1 cellular context compared by ENCODE assay signal in genomic region chr9:136400038-136400834, GRCh38.
TF ChIP-seq lines count a peak whose summit lies in the region.

A gene with protein sequence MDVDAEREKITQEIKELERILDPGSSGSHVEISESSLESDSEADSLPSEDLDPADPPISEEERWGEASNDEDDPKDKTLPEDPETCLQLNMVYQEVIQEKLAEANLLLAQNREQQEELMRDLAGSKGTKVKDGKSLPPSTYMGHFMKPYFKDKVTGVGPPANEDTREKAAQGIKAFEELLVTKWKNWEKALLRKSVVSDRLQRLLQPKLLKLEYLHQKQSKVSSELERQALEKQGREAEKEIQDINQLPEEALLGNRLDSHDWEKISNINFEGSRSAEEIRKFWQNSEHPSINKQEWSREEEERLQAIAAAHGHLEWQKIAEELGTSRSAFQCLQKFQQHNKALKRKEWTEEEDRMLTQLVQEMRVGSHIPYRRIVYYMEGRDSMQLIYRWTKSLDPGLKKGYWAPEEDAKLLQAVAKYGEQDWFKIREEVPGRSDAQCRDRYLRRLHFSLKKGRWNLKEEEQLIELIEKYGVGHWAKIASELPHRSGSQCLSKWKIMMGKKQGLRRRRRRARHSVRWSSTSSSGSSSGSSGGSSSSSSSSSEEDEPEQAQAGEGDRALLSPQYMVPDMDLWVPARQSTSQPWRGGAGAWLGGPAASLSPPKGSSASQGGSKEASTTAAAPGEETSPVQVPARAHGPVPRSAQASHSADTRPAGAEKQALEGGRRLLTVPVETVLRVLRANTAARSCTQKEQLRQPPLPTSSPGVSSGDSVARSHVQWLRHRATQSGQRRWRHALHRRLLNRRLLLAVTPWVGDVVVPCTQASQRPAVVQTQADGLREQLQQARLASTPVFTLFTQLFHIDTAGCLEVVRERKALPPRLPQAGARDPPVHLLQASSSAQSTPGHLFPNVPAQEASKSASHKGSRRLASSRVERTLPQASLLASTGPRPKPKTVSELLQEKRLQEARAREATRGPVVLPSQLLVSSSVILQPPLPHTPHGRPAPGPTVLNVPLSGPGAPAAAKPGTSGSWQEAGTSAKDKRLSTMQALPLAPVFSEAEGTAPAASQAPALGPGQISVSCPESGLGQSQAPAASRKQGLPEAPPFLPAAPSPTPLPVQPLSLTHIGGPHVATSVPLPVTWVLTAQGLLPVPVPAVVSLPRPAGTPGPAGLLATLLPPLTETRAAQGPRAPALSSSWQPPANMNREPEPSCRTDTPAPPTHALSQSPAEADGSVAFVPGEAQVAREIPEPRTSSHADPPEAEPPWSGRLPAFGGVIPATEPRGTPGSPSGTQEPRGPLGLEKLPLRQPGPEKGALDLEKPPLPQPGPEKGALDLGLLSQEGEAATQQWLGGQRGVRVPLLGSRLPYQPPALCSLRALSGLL (N-terminal part only) (minus strand): TSS chr9:136400170. CDS start chr9:136398428, 1,742 bp downstream.

TF ChIP-seq in K562, 482 proteins besides CTCF, POLR2A, EP300 and RAD21 (continued from another document and continues in another):
- TF ChIP-seq MAFK (IDR thresholded peaks at IDR 0.05; ENCODE audit: low read length) = no peak
- no peak for TF ChIP-seq NR1H2 (CRISPR knock-in tag; IDR thresholded peaks at IDR 0.05)
- TF ChIP-seq, protein P1, sequence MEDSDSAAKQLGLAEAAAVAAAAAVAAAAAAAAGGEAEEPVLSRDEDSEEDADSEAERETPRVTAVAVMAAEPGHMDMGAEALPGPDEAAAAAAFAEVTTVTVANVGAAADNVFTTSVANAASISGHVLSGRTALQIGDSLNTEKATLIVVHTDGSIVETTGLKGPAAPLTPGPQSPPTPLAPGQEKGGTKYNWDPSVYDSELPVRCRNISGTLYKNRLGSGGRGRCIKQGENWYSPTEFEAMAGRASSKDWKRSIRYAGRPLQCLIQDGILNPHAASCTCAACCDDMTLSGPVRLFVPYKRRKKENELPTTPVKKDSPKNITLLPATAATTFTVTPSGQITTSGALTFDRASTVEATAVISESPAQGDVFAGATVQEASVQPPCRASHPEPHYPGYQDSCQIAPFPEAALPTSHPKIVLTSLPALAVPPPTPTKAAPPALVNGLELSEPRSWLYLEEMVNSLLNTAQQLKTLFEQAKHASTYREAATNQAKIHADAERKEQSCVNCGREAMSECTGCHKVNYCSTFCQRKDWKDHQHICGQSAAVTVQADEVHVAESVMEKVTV (CRISPR knock-in tag; IDR thresholded peaks at IDR 0.05) = 0 out of 2 replicates have a peak, but pooled peaks have one; percentile 47
- peak; percentile 95 for TF ChIP-seq ZBTB7A (IDR thresholded peaks at IDR 0.05; ENCODE audit: borderline replicate concordance, control insufficient read depth, low read depth, low read length)
- TF ChIP-seq ARID1B (IDR thresholded peaks at IDR 0.05) = no peak
- peak; percentile 60 for TF ChIP-seq ZFX (CRISPR knock-in tag; IDR thresholded peaks at IDR 0.05)
- TF ChIP-seq STAT5B (CRISPR knock-in tag; IDR thresholded peaks at IDR 0.05) = no peak
- peak; percentile 93 for TF ChIP-seq CXXC5 (CRISPR knock-in tag; IDR thresholded peaks at IDR 0.05)
- no peak for TF ChIP-seq ADNP (tag; IDR thresholded peaks at IDR 0.05)
- TF ChIP-seq MGA (IDR thresholded peaks at IDR 0.05) = peak; percentile 38; the same call in 1 of the 2 replicates
- TF ChIP-seq MLLT1 (IDR thresholded peaks at IDR 0.05) = no peak
- TF ChIP-seq THAP12 (CRISPR knock-in tag; IDR thresholded peaks at IDR 0.05) = no peak; the same call in 1 of the 2 replicates
- no peak for TF ChIP-seq TAF7 (tag; IDR thresholded peaks at IDR 0.05)
- TF ChIP-seq, protein P2, sequence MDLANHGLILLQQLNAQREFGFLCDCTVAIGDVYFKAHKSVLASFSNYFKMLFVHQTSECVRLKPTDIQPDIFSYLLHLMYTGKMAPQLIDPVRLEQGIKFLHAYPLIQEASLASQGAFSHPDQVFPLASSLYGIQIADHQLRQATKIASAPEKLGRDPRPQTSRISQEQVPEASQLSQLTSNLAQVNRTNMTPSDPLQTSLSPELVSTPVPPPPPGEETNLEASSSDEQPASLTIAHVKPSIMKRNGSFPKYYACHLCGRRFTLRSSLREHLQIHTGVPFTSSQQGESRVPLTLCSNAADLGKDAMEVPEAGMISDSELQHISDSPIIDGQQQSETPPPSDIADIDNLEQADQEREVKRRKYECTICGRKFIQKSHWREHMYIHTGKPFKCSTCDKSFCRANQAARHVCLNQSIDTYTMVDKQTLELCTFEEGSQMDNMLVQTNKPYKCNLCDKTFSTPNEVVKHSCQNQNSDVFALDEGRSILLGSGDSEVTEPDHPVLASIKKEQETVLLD (IDR thresholded peaks at IDR 0.05) = no peak
- TF ChIP-seq ZNF253 (CRISPR knock-in tag; conservative IDR thresholded peaks at IDR 0.05) = no peak
- TF ChIP-seq PHB (CRISPR knock-in tag; IDR thresholded peaks at IDR 0.05) = no peak
- no peak for TF ChIP-seq ZNF165 (CRISPR knock-in tag; IDR thresholded peaks at IDR 0.05; ENCODE audit: borderline replicate concordance)
- peak; percentile 80 for TF ChIP-seq MYC (IDR thresholded peaks at IDR 0.05; ENCODE audit: low read depth, low read length)
- no peak for TF ChIP-seq MYC (CRISPR knock-in tag; IDR thresholded peaks at IDR 0.05; ENCODE audit: borderline replicate concordance, low read depth)
- TF ChIP-seq DPF2 (IDR thresholded peaks at IDR 0.05) = no peak
- TF ChIP-seq ZNF239 (CRISPR knock-in tag; IDR thresholded peaks at IDR 0.05) = no peak
- no peak for TF ChIP-seq XRCC4 (IDR thresholded peaks at IDR 0.05; ENCODE audit: extremely low read depth, insufficient read depth, insufficient read length)
- TF ChIP-seq, protein P3, sequence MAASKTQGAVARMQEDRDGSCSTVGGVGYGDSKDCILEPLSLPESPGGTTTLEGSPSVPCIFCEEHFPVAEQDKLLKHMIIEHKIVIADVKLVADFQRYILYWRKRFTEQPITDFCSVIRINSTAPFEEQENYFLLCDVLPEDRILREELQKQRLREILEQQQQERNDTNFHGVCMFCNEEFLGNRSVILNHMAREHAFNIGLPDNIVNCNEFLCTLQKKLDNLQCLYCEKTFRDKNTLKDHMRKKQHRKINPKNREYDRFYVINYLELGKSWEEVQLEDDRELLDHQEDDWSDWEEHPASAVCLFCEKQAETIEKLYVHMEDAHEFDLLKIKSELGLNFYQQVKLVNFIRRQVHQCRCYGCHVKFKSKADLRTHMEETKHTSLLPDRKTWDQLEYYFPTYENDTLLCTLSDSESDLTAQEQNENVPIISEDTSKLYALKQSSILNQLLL (CRISPR knock-in tag; IDR thresholded peaks at IDR 0.05; ENCODE audit: borderline replicate concordance) = no peak
- no peak for TF ChIP-seq MCM7 (IDR thresholded peaks at IDR 0.05)
- no peak for TF ChIP-seq ETV1 (tag; conservative IDR thresholded peaks at IDR 0.05; ENCODE audit: low read depth)
- no peak for TF ChIP-seq RNF2 (IDR thresholded peaks at IDR 0.05)
- TF ChIP-seq GTF2A2 (tag; IDR thresholded peaks at IDR 0.05) = no peak
- no peak for TF ChIP-seq SETDB1 (IDR thresholded peaks at IDR 0.05; ENCODE audit: low read length)
- TF ChIP-seq TFAM (CRISPR knock-in tag; conservative IDR thresholded peaks at IDR 0.05) = no peak
- TF ChIP-seq IRF1 (CRISPR knock-in tag; IDR thresholded peaks at IDR 0.05; ENCODE audit: borderline replicate concordance) = no peak
- no peak for TF ChIP-seq ZNF146 (CRISPR knock-in tag; IDR thresholded peaks at IDR 0.05; ENCODE audit: unreplicated experiment)
- TF ChIP-seq ZNF143 (CRISPR knock-in tag; IDR thresholded peaks at IDR 0.05) = peak; percentile 85
- no peak for TF ChIP-seq ZBED1 (IDR thresholded peaks at IDR 0.05)
- TF ChIP-seq BRD9 (IDR thresholded peaks at IDR 0.05; ENCODE audit: low read depth, partially characterized antibody) = no peak
